8 cellular contexts compared by ENCODE assay signal in genomic region chr14:99946652-99947489, GRCh38.
A peak's percentile ranks its signal among the peaks of the same experiment; 100 is the strongest.
DNase-seq lines count a peak whose midpoint lies in the region; ATAC-seq, FAIRE-seq and TF ChIP-seq lines count a peak whose summit lies in the region.

No MANE protein-coding gene starts in this region.

- intact Hi-C loops in left lung (cut with DNase I), result no loop called here

- no peaks in the 10 kb centered on the region for H3K9me3 Mint-ChIP-seq in T-helper 2 cell treated with Interferon-gamma antibody and Interleukin-4, amounts not matched to agents 5 μg/mL and 100 μg/mL, for 36 hours
- peaks cover 0 to 4% (median 0%) of the 10 kb centered on the region in 5 experiments for H3K9me3 Mint-ChIP-seq in brain

- no peaks in the 10 kb centered on the region for H3K36me3 Mint-ChIP-seq in T-helper 2 cell treated with Interferon-gamma antibody and Interleukin-4, amounts not matched to agents 5 μg/mL and 100 μg/mL, for 36 hours (ENCODE audit: low read depth)
- H3K36me3 Mint-ChIP-seq in brain, result peaks cover 4% of the 10 kb centered on the region

- H3K4me3 ChIP-seq in HUES64 (ENCODE audit: low read length) (peak overlapping the region; percentile 35), left lung (no peak overlapping the region)

- H3K27me3 Mint-ChIP-seq in T-helper 2 cell treated with Interferon-gamma antibody and Interleukin-4, amounts not matched to agents 5 μg/mL and 100 μg/mL, for 36 hours (ENCODE audit: low read depth), result peaks cover 17% of the 10 kb centered on the region
- no peaks in the 10 kb centered on the region for H3K27me3 Mint-ChIP-seq in brain

- no peak overlapping the region for H3K27ac Mint-ChIP-seq in T-helper 2 cell treated with Interferon-gamma antibody and Interleukin-4, amounts not matched to agents 5 μg/mL and 100 μg/mL, for 36 hours
- peak overlapping the region in 1 of 5 experiments; percentile 66 for H3K27ac Mint-ChIP-seq in brain

- H3K36me3 ChIP-seq in HUES64 (ENCODE audit: insufficient read depth, low read length) (peaks cover 6% of the 10 kb centered on the region; the same call in 1 of the 2 replicates), left lung (peaks cover 0 to 9% of the 10 kb centered on the region in 2 donors)

- ATAC-seq in left lung, result peak; percentile 80

- WGBS in HUES64, result 69% methylated on average over 33 of the region's 33 CpGs

- H3K4me1 ChIP-seq in HUES64 (ENCODE audit: insufficient read depth, low read length) (no peaks in the 10 kb centered on the region; the same call in 1 of the 2 replicates), left lung (peaks cover 0 to 15% of the 10 kb centered on the region in 2 donors)

- FAIRE-seq in GM19239 (lab: Jason Lieb, UNC), result no peak

- H3K27ac ChIP-seq in HUES64 (ENCODE audit: low read depth, low read length) (no peak overlapping the region), left lung (no peak overlapping the region)

- H3K4me1 Mint-ChIP-seq in T-helper 2 cell treated with Interferon-gamma antibody and Interleukin-4, amounts not matched to agents 5 μg/mL and 100 μg/mL, for 36 hours (ENCODE audit: low read depth), result no peaks in the 10 kb centered on the region
- H3K4me1 Mint-ChIP-seq in brain, result peaks cover 15% of the 10 kb centered on the region

- no peaks in the 10 kb centered on the region for H3K9me3 ChIP-seq in HUES64 (ENCODE audit: insufficient read depth, low read depth, low read length)
- no peaks in the 10 kb centered on the region for H3K9me3 ChIP-seq in left lung

- H3K27me3 ChIP-seq in HUES64 (ENCODE audit: insufficient read depth, low read length) (no peaks in the 10 kb centered on the region), left lung (peaks cover 0 to 20% of the 10 kb centered on the region in 2 donors)

- no peak for DNase-seq in AG09319 (ENCODE audit: extremely low read depth, low read depth)
- DNase-seq in GM19239 (ENCODE audit: insufficient read length, low spot score), result peak; percentile 66
- peak; percentile 14 for DNase-seq in T-helper 2 cell treated with Interferon-gamma antibody and Interleukin-4, amounts not matched to agents 5 μg/mL and 100 μg/mL, for 36 hours (ENCODE audit: low spot score)
- DNase-seq in left lung, result no peak
- DNase-seq in stimulated activated CD8-positive, alpha-beta memory T cell treated with anti-CD3 and anti-CD28 coated beads, Interleukin-15, amount 100 ng/mL, for 24 hours (ENCODE audit: low read depth), result peak; percentile 34
- no peak for DNase-seq in GF-D8 (lab: John Stamatoyannopoulos, UW)

- TF ChIP-seq CTCF in AG09319 (IDR thresholded peaks at IDR 0.05; ENCODE audit: low read depth, low read length), result peak; percentile 88
- peak; percentile 75 to 94 for TF ChIP-seq CTCF in brain (conservative IDR thresholded peaks at IDR 0.05)
- TF ChIP-seq CTCF in left lung (IDR thresholded peaks at IDR 0.05), result peak; percentile 88 to 89

- H3K9ac ChIP-seq in HUES64 (ENCODE audit: low read depth, low read length), result no peak overlapping the region

- no peak overlapping the region for H3K4me3 Mint-ChIP-seq in T-helper 2 cell treated with Interferon-gamma antibody and Interleukin-4, amounts not matched to agents 5 μg/mL and 100 μg/mL, for 36 hours
- peak overlapping the region in 1 of 5 experiments; percentile 22 for H3K4me3 Mint-ChIP-seq in brain

Comparison
In these comparisons a context has a peak if more than half of its experiments do, and no peak if none do; other contexts are left out.
1. DNase-seq: peak in GM19239 (single experiment), T-helper 2 cell treated with Interferon-gamma antibody and Interleukin-4, amounts not matched to agents 5 μg/mL and 100 μg/mL, for 36 hours (single experiment) and stimulated activated CD8-positive, alpha-beta memory T cell treated with anti-CD3 and anti-CD28 coated beads, Interleukin-15, amount 100 ng/mL, for 24 hours (single experiment); none in AG09319 (single experiment), left lung (0 of 2) and GF-D8 (single experiment).
2. Peak in every context shown above with its lines, with median percentiles within 50 percentile points of each other: CTCF ChIP-seq.